22 cellular contexts compared by ENCODE assay signal in the genomic region with DNA sequence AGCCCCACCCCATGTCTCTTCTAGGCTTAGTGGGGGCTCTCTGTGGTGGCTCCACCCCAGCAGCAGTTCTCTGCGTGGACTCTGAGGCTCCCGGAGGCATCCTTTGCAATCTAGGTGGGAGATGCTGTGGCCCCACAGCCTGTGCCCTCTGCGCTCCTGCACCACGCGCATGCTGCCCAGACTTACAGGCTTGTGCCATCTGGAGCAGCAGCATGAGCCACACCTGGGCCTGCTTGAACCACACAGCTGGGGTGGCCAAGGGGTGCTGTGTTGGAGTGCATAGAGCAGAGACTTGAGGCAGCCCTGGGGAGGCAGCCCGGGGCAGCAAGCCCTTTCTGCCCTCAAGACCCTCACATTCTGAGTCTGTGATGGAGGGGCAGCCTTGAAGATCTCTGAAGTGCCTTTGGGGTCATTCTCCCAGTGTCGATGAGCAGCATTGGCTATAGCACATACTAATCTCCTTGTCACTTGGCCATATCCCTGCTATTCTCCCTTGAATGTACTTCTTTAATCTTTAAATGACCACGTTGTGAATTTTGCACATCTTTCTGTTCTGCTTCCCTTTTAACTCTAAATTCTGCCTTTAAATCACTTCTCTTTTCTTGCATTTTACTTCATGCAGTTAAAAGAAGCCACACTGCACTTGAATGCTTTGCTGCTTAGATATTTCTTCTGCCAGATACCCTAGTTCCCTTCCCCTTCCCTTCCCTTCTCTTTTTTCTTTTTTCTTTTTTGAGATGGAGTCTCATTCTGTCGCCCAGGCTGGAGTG.
"Had no signal": no experiment of that assay in that cellular context is flagged by ENCODE, and none has a peak within 500 bp of the region (broad histone marks: within the 10 kb centered on the region; RNA-seq: fewer than 3 reads in every experiment).

No MANE protein-coding gene starts in this region.

- H3K27ac ChIP-seq: breast epithelium, gastrocnemius medialis, suprapubic skin, vagina had no signal

- DNase-seq: activated CD4-positive, alpha-beta memory T cell treated with anti-CD3 and anti-CD28 coated beads, Interleukin-2, amount 10 ng/mL, durations not matched to agents 7 days and 5 days; activated CD4-positive, alpha-beta T cell treated with anti-CD3 and anti-CD28 coated beads for 48 hours; activated CD4-positive, CD25-positive, alpha-beta regulatory T cell; activated gamma-delta T cell treated with Interleukin-2 at 50 U/mL for 16 hours; cerebellar nuclear complex; cortex of kidney; effector CD4-positive, alpha-beta T cell; gastrocnemius medialis; head of caudate nucleus; mesenchymal stem cell; naive thymus-derived CD4-positive, alpha-beta T cell; retina; stimulated activated CD4-positive, alpha-beta T cell treated with anti-CD3 and anti-CD28 coated beads, Interleukin-12 subunit alpha, Interleukin-12 subunit beta, amount 100 ng/mL, for 4 hours; T-helper 1 cell; T-helper 9 cell; trophoblast cell had no signal

- H3K4me1 ChIP-seq: adrenal gland, breast epithelium, suprapubic skin, vagina had no signal

- H3K9me3 ChIP-seq: adrenal gland, breast epithelium, gastrocnemius medialis, suprapubic skin, vagina had no signal

- H3K4me3 ChIP-seq: adrenal gland, breast epithelium, gastrocnemius medialis, suprapubic skin, vagina had no signal

- H3K36me3 ChIP-seq: adrenal gland, breast epithelium, gastrocnemius medialis, suprapubic skin, vagina had no signal

- ATAC-seq: activated naive CD4-positive, alpha-beta T cell treated with anti-CD3 and anti-CD28 coated beads, Interleukin-2, amount 50 U/mL, for 72 hours; esophagus mucosa; gastrocnemius medialis; naive thymus-derived CD4-positive, alpha-beta T cell had no signal

- H3K27me3 ChIP-seq: adrenal gland, breast epithelium, gastrocnemius medialis, suprapubic skin, vagina had no signal
